Comparison of ENCODE assay signal across 13 cellular contexts in the genomic region with DNA sequence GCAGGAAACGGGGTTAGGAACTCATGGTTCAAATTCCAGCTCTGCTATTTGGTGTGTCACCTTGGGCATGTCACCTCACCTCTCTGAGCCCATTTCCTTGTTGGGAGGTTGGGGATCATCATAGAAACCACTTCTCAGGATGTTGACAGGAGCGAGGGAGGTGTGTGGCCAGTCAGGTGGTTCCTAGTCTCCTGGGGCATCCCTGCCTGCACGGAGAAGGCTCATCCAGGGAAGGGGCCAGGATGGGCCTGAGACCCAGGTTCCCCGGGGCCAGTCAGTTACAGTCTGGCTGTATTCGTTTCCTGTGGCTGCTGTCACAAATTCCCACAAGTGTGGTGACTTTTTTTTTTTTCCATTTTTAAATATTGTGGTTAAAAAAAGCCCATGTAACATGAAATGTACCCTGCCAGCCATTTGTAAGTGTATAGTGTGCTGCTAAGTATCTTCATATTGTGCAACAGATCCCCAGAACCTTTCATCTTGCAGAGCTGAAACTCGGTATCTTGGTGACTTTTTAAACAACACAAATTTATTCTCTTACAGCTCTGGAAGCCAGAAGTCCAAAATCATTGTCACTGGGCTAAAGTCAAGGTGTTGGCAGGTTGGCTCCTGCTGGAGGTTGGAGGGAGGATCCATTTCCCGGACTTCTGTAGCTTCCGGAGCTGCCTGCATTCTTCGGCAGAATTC.
"Had no signal": no experiment of that assay in that cellular context is flagged by ENCODE, and none has a peak within 500 bp of the region (broad histone marks: within the 10 kb centered on the region; RNA-seq: fewer than 3 reads in every experiment).

No MANE protein-coding gene starts in this region.

- ATAC-seq: activated CD8-positive, alpha-beta T cell treated with anti-CD3 and anti-CD28 coated beads, Interleukin-2, amount 10 ng/mL, durations not matched to agents 7 days and 5 days; left colon; right lobe of liver had no signal

- H3K9me3 ChIP-seq: neutrophil, right lobe of liver, suprapubic skin had no signal

- DNase-seq: activated CD4-positive, alpha-beta T cell treated with anti-CD3 and anti-CD28 coated beads for 4 hours; activated CD8-positive, alpha-beta T cell treated with anti-CD3 and anti-CD28 coated beads, Interleukin-2, amount 10 ng/mL, durations not matched to agents 7 days and 5 days; amniotic stem cell; glutamatergic neuron; naive B cell; stimulated activated CD4-positive, alpha-beta T cell treated with anti-CD3 and anti-CD28 coated beads, Interleukin-12 subunit alpha, Interleukin-12 subunit beta, amount 100 ng/mL, for 4 hours; stimulated activated naive CD4-positive, alpha-beta T cell treated with Interleukin-2 at 50 U/mL for 16 hours; T-helper 9 cell had no signal

- H3K27me3 ChIP-seq: right lobe of liver had no signal

- H3K4me1 ChIP-seq: right lobe of liver, suprapubic skin had no signal

- H3K27ac ChIP-seq: neutrophil, right lobe of liver, suprapubic skin, VCaP had no signal

- H3K36me3 ChIP-seq: neutrophil, right lobe of liver, suprapubic skin had no signal

- H3K4me3 ChIP-seq: right lobe of liver, suprapubic skin had no signal
